ENCODE assay signal across 34 cellular contexts in genomic region chr2:100991404-100991773, GRCh38.
"Had no signal": no experiment of that assay in that cellular context is flagged by ENCODE, and none has a peak within 500 bp of the region (broad histone marks: within the 10 kb centered on the region; RNA-seq: fewer than 3 reads in every experiment).

No MANE protein-coding gene starts in this region.

- DNase-seq: Karpas-422, Kasumi-1, MG63, MM.1S, MV-4-11, NCI-H1048, NCI-H1092, NCI-H1092 treated with DMSO at 0.1 percent for 48 hours, NCI-H1105, NCI-H1105 treated with DMSO at 0.1 percent for 48 hours, NCI-H1417, NCI-H1417 treated with DMSO at 0.1 percent for 48 hours, NCI-H1436, NCI-H1436 treated with DMSO at 0.1 percent for 48 hours, NCI-H146, NCI-H1694, NCI-H1694 treated with DMSO at 0.1 percent for 48 hours, NCI-H187, NCI-H187 treated with DMSO at 0.1 percent for 48 hours, NCI-H1930, NCI-H2029, NCI-H2029 treated with DMSO at 0.1 percent for 48 hours, NCI-H2081, NCI-H2081 treated with DMSO at 0.1 percent for 48 hours, NCI-H2107, NCI-H2171, NCI-H2171 treated with DMSO at 0.1 percent for 48 hours, NCI-H2227 treated with DMSO at 0.1 percent for 48 hours, NCI-H226, NCI-H345, NCI-H446, NCI-H446 treated with DMSO at 0.1 percent for 48 hours, NCI-H510A, NCI-H510A treated with DMSO at 0.1 percent for 48 hours had no signal

- H3K27me3 ChIP-seq: MG63 had no signal

- H3K36me3 ChIP-seq: MG63 had no signal

- H3K4me3 ChIP-seq: MG63 had no signal

- H3K9me3 ChIP-seq: MG63 had no signal
